8 cellular contexts compared by ENCODE assay signal in the genomic region with DNA sequence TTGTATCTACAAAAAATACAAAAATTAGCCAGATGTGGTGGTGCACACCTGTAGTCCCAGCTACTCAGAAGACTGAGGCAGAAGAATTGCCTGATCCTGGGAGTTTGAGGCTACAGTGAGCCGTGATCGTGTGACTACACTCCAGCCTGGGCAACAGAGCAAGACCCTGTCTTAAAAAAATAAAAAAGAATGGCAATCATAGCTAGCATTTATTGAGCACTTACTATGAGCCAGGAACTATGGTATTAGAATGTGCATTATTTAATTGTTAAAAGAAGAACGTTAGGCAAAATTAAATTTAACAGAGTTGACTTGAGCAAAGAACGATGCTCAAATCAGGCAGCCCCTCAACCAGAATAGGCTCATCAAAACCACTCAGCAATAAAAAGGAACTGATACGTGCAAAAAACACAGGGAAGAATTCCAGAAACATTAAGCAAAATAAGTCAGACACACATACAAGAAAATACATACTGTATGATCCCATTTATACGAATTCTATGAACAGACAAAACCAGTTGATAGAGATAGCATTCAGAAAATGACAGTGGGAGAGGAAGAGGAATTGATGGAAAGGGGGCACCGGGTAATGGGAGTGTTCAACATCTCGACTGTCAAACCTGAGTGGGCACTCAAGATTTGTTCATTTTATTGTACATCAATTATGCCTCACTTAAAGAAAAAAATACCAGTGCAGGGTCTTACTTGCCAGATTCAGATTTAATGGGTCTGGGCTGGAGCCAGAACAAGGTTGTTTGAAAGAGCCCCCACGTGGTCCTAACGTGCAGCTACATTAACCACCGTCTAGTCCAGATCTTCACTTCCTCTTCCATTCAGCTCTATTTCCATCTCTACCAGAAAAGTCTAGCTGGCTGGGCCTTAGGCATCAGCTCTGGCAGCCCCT. TPM values are rescaled to one million over a fixed set of nuclear protein-coding genes. Genes with fewer than 3 reads are reported as not detected.
A peak's percentile ranks its signal among the peaks of the same experiment; 100 is the strongest.
DNase-seq lines count a peak whose midpoint lies in the region; ATAC-seq and TF ChIP-seq lines count a peak whose summit lies in the region.

No MANE protein-coding gene starts in this region.

- no peaks in the 10 kb centered on the region for H3K36me3 ChIP-seq in KOPT-K1 (ENCODE audit: insufficient read depth, low read length)
- no peaks in the 10 kb centered on the region for H3K36me3 ChIP-seq in vagina

- H3K27ac ChIP-seq in KOPT-K1 (ENCODE audit: low read depth, low read length, poor library complexity, severe bottlenecking): peak overlapping the region; percentile 2
- H3K27ac ChIP-seq in vagina: peak overlapping the region; percentile 22

- H3K36me3 Mint-ChIP-seq in activated B cell treated with CpG ODN at 0.5 μM for 24 hours (ENCODE audit: low read depth): no peaks in the 10 kb centered on the region

- DNase-seq in AG09309 (ENCODE audit: low read depth) (no peak), GM12865 (ENCODE audit: low read depth) (peak; percentile 63), activated B cell treated with CpG ODN at 0.5 μM for 24 hours (no peak), left ventricle myocardium superior (no peak), vagina (ENCODE audit: extremely low spot score in 2 of 2) (peak in 1 of 2 donors; percentile 72)

- H3K27me3 Mint-ChIP-seq in activated B cell treated with CpG ODN at 0.5 μM for 24 hours: peaks cover 16% of the 10 kb centered on the region

- peaks cover 6% of the 10 kb centered on the region for H3K9me3 Mint-ChIP-seq in activated B cell treated with CpG ODN at 0.5 μM for 24 hours

- POLR2A ChIA-PET in activated B cell treated with CpG ODN at 0.5 μM for 24 hours (lab: Charles Lee): interaction anchor here (0.7 kb wide), 1 partner anchor 239 kb away, joined by 3 read pairs; no protein-coding TSS in a partner anchor

- TF ChIP-seq POLR2A in vagina (IDR thresholded peaks at IDR 0.05): no peak

- no peaks in the 10 kb centered on the region for H3K27me3 ChIP-seq in vagina

- no peak overlapping the region for H3K27ac Mint-ChIP-seq in activated B cell treated with CpG ODN at 0.5 μM for 24 hours

- H3K4me3 ChIP-seq in AG09309 (ENCODE audit: control insufficient read depth, low read depth, low read length) (no peak overlapping the region), GM12865 (ENCODE audit: low read depth, low read length) (no peak overlapping the region), vagina (no peak overlapping the region)

- no peaks in the 10 kb centered on the region for H3K9me3 ChIP-seq in KOPT-K1 (ENCODE audit: insufficient read depth, low read length, poor library complexity, severe bottlenecking)
- no peaks in the 10 kb centered on the region for H3K9me3 ChIP-seq in vagina

- ATAC-seq in activated B cell treated with CpG ODN at 0.5 μM for 24 hours (ENCODE audit: low read depth) (peak; percentile 77), left ventricle myocardium superior (peak; percentile 7), HG03521 (IDR thresholded peaks at IDR 0.05; ENCODE audit: unreplicated experiment) (no peak), GM19467 (IDR thresholded peaks at IDR 0.05; ENCODE audit: unreplicated experiment) (no peak)

- intact Hi-C loops in activated B cell treated with CpG ODN at 0.5 μM for 24 hours (cut with micrococcal nuclease) (loop anchor here (1.0 kb wide), 1 partner anchor 44 kb away; no protein-coding TSS in a partner anchor), left ventricle myocardium superior (cut with micrococcal nuclease) (no loop called here), vagina (cut with DNase I) (no loop called here)

- H3K4me1 Mint-ChIP-seq in activated B cell treated with CpG ODN at 0.5 μM for 24 hours: peaks cover 9% of the 10 kb centered on the region

- no peak overlapping the region for H3K4me3 Mint-ChIP-seq in activated B cell treated with CpG ODN at 0.5 μM for 24 hours

- peaks cover 45% of the 10 kb centered on the region for H3K4me1 ChIP-seq in vagina

- CTCF ChIA-PET in activated B cell treated with CpG ODN at 0.5 μM for 24 hours (lab: Charles Lee): no interaction called here

- TF ChIP-seq CTCF in AG09309 (IDR thresholded peaks at IDR 0.05; ENCODE audit: control insufficient read depth, insufficient read depth, low read depth, low read length, missing control alignments): peak; percentile 11
- peak; percentile 20 for TF ChIP-seq CTCF in GM12865 (IDR thresholded peaks at IDR 0.05; ENCODE audit: insufficient read depth, low read depth, low read length, missing control alignments)
- no peak for TF ChIP-seq CTCF in activated B cell treated with CpG ODN at 0.5 μM for 24 hours (IDR thresholded peaks at IDR 0.05)
- no peak for TF ChIP-seq CTCF in vagina (IDR thresholded peaks at IDR 0.05)

RNA-seq across cellular contexts. Expression of gene SCNN1A, which starts 8.0 kb away (rescaled TPM):
- total RNA-seq in activated B cell treated with CpG ODN at 0.5 μM for 24 hours: not detected in 2 replicates
- 1.7 TPM for total RNA-seq in left ventricle myocardium superior
- total RNA-seq in vagina: 55.2 TPM

RNA-seq across cellular contexts. Expression of gene LTBR, which starts 16.6 kb away (rescaled TPM):
- total RNA-seq in activated B cell treated with CpG ODN at 0.5 μM for 24 hours (0.33 TPM in 1 of 2 replicates, not detected in the other), left ventricle myocardium superior (32.9 TPM), vagina (146 TPM)

RNA-seq across cellular contexts. Expression of gene TNFRSF1A, which starts 25.4 kb away (rescaled TPM):
- total RNA-seq in activated B cell treated with CpG ODN at 0.5 μM for 24 hours (0.37 TPM in 1 of 2 replicates, not detected in the other), left ventricle myocardium superior (44.0 TPM), vagina (271 TPM)

RNA-seq across cellular contexts. Expression of gene PLEKHG6, which starts 56.8 kb away (rescaled TPM):
- total RNA-seq in activated B cell treated with CpG ODN at 0.5 μM for 24 hours (not detected in 2 replicates), left ventricle myocardium superior (0.47 TPM), vagina (14.7 TPM)

Comparison
In these comparisons a context has a peak if more than half of its experiments do, and no peak if none do; other contexts are left out.
1. CTCF ChIP-seq: peak in AG09309 (single experiment) and GM12865 (single experiment); none in activated B cell treated with CpG ODN at 0.5 μM for 24 hours (single experiment) and vagina (0 of 3).
2. ATAC-seq: peak in activated B cell treated with CpG ODN at 0.5 μM for 24 hours (single experiment) and left ventricle myocardium superior (single experiment); none in HG03521 (single experiment) and GM19467 (single experiment).
3. RNA of gene SCNN1A, which starts 8.0 kb away (total RNA-seq): 55.2 TPM in vagina (single experiment); 1.7 TPM in left ventricle myocardium superior (single experiment) and not detected in activated B cell treated with CpG ODN at 0.5 μM for 24 hours; every median in the first group is over 10 times any median in the second.
4. RNA of gene LTBR, which starts 16.6 kb away (total RNA-seq): 146 TPM in vagina (single experiment) and 32.9 TPM in left ventricle myocardium superior (single experiment); 0.33 TPM in activated B cell treated with CpG ODN at 0.5 μM for 24 hours; every median in the first group is over 10 times any median in the second.
5. RNA of gene TNFRSF1A, which starts 25.4 kb away (total RNA-seq): 271 TPM in vagina (single experiment) and 44.0 TPM in left ventricle myocardium superior (single experiment); 0.37 TPM in activated B cell treated with CpG ODN at 0.5 μM for 24 hours; every median in the first group is over 10 times any median in the second.